Comparison of ENCODE assay signal across 13 cellular contexts in the genomic region with DNA sequence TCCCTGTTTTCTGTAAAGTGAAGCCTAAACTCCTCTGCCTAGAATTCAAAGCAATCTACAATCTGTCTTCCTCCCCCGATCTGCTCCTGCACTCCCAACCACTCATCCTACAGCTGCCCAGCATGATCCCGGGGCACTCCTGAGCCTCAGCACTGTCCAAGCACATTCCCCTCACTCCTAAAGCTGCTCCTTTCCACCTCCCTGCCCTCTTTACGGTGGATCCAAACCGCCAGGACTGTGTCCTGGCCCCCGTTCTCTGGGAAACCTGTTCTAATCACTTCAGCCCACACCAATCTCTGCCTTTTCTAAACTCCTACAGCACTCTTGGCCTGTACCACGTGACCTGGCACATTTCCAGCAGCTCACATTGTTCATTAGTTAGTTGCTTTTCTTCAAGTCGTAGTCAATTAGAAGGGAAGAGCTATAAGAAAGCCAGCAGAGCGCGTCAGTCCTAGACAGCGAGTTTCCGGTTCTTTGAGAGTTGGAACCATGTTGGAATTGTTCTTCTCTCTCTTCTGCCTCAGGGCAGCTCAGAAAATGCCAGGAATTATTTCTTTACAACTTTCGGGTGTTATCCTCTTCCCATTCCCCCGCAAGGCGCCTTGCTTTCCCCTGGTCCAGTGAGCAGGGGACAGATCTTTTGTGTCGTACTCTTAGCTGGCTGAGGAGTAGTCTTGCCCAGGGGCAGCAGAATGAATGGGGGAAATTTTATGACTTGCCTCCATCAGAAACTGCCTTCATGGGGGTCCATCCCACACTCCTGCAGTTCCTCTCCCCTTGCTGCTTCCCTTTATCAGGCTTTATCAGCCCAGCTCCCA.
DNase-seq lines count a peak whose midpoint lies in the region; FAIRE-seq and TF ChIP-seq lines count a peak whose summit lies in the region.
"Had no signal": no experiment of that assay in that cellular context is flagged by ENCODE, and none has a peak within 500 bp of the region (broad histone marks: within the 10 kb centered on the region; RNA-seq: fewer than 3 reads in every experiment).

No MANE protein-coding gene starts in this region.

- FAIRE-seq in bronchial epithelial cell (lab: Jason Lieb, UNC), result no peak

- H3K27me3 ChIP-seq in A673 (replicated peaks; ENCODE audit: insufficient read depth, low read depth, low read length, poor library complexity) (peaks cover 3% of the 10 kb centered on the region), bronchial epithelial cell (ENCODE audit: control insufficient read depth, insufficient read depth, low read length) (peaks cover 2% of the 10 kb centered on the region)

- no peak overlapping the region for H3K27ac ChIP-seq in A673 (ENCODE audit: low read depth, low read length, poor library complexity, severe bottlenecking)
- H3K27ac ChIP-seq: lower lobe of right lung had no signal

- TF ChIP-seq CTCF in A673 (conservative IDR thresholded peaks at IDR 0.05; ENCODE audit: low read depth, low read length), result no peak
- TF ChIP-seq CTCF in bronchial epithelial cell (IDR thresholded peaks at IDR 0.05; ENCODE audit: insufficient read depth, low read length, severe bottlenecking), result no peak

- intact Hi-C loops in A673 (cut with micrococcal nuclease; ENCODE audit: unreplicated experiment), result no loop called here

- H3K36me3 ChIP-seq in A673 (ENCODE audit: insufficient read depth, low read length, poor library complexity, severe bottlenecking) (no peaks in the 10 kb centered on the region), bronchial epithelial cell (ENCODE audit: control insufficient read depth, insufficient read depth, low read length) (no peaks in the 10 kb centered on the region)
- H3K36me3 ChIP-seq: lower lobe of right lung had no signal

- H3K9me3 ChIP-seq in A673 (ENCODE audit: low read depth, low read length, poor library complexity, severe bottlenecking), result no peaks in the 10 kb centered on the region
- H3K9me3 ChIP-seq: lower lobe of right lung had no signal

- peak; percentile 87 for DNase-seq in A673 (ENCODE audit: low spot score)
- DNase-seq in NAMALWA (ENCODE audit: low spot score), result peak; percentile 19
- peak; percentile 54 for DNase-seq in bronchial epithelial cell (ENCODE audit: low read depth)
- peak; percentile 73 for DNase-seq in kidney tubule cell (ENCODE audit: low spot score)
- DNase-seq in NCI-H226, result no peak
- no peak for DNase-seq in GM19238 (ENCODE audit: insufficient read length, low spot score)
- DNase-seq in T1000 (lab: John Stamatoyannopoulos, UW), result no peak
- no peak for DNase-seq in cerebellar nuclear complex (lab: John Stamatoyannopoulos, UW)
- DNase-seq: activated effector memory CD4-positive, alpha-beta T cell treated with Interleukin-2 at 50 U/mL for 16 hours; AML-193; lower lobe of right lung; NCI-H2171; stimulated activated CD4-positive, alpha-beta T cell treated with anti-CD3 and anti-CD28 coated beads, Interleukin-15, amount 100 ng/mL, for 24 hours had no signal

- peaks cover 12% of the 10 kb centered on the region for H3K4me1 ChIP-seq in A673 (ENCODE audit: insufficient read depth, low read length, poor library complexity, severe bottlenecking)
- H3K4me1 ChIP-seq: lower lobe of right lung had no signal

- no peak overlapping the region for H3K4me3 ChIP-seq in A673 (ENCODE audit: low read depth, low read length, poor library complexity, severe bottlenecking)
- no peak overlapping the region for H3K4me3 ChIP-seq in bronchial epithelial cell (ENCODE audit: low read depth, low read length)
- H3K4me3 ChIP-seq: lower lobe of right lung had no signal

- CTCF ChIA-PET in A673 (lab: Charles Lee), result interaction anchor here (0.7 kb wide), 1 partner anchor 207 kb away, joined by 3 read pairs; no protein-coding TSS in a partner anchor

- no TSS peak for BruUV-seq in A673 (replicated peaks; lab: Mats Ljungman, UMichigan)

- POLR2A ChIA-PET in A673 (lab: Charles Lee; ENCODE audit: low non-redundant PET), result no interaction called here

Comparison
In these comparisons a context has a peak if more than half of its experiments do, and no peak if none do; other contexts are left out.
1. DNase-seq: peak in A673 (single experiment), NAMALWA (single experiment), bronchial epithelial cell (single experiment) and kidney tubule cell (single experiment); none in NCI-H226 (single experiment), GM19238 (single experiment), T1000 (single experiment) and cerebellar nuclear complex (0 of 2).